8 cellular contexts compared by ENCODE assay signal in the genomic region with DNA sequence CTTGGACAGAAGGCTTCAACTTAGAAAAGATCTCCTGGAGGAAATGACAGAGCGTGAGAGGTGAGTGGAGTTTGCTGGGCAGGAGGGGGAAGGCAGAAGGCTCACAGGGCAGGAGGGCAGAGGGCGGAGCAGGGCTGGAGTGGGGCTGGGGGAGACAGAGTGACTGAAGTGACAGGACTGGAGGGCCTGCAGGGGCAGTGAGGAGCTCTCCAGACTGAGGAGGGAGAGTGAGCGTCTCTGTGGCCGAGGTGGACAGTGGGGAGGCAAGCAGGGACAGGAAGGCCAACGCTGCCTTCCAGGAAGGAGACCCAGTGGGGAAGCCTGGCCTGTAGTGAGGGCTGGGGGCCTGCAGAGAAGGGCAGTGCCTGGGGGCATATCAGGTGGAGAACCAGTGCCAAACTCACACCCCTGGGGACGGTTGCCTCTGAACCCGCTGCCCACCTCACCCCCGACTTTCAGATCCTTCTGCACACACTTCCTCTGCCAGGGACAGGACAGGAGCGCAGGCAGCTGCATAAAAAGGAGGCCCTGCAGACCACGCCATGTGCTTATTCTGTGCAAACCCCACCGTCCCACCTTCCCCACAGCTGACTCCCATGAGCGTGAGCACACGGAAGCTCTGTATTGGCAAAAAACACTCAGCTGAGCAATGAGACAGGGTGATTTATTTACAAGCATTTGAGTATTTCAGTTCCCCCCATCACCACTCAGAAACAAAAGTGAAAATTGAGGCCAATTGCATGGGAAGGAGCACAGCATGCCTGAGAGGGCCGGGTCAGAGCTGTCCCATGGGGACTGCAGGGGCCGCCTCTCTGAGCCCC.
A peak's percentile ranks its signal among the peaks of the same experiment; 100 is the strongest.
DNase-seq lines count a peak whose midpoint lies in the region; ATAC-seq and TF ChIP-seq lines count a peak whose summit lies in the region.
"Had no signal": no experiment of that assay in that cellular context is flagged by ENCODE, and none has a peak within 500 bp of the region (broad histone marks: within the 10 kb centered on the region; RNA-seq: fewer than 3 reads in every experiment).

No MANE protein-coding gene starts in this region.

- no peak overlapping the region for H3K4me3 Mint-ChIP-seq in natural killer cell

- ATAC-seq in GM18517 (IDR thresholded peaks at IDR 0.05; ENCODE audit: unreplicated experiment) (peak; percentile 96), GM21390 (IDR thresholded peaks at IDR 0.05; ENCODE audit: unreplicated experiment) (peak; percentile 98), HG03175 (IDR thresholded peaks at IDR 0.05; ENCODE audit: unreplicated experiment) (peak; percentile 94), natural killer cell (no peak)

- H3K27ac Mint-ChIP-seq in natural killer cell = peak overlapping the region; percentile 33 to 56

- DNase-seq in natural killer cell (no peak), NCI-H748 treated with DMSO at 0.1 percent for 48 hours (lab: John Stamatoyannopoulos, UW) (no peak), NCI-H524 treated with DMSO at 0.1 percent for 48 hours (lab: John Stamatoyannopoulos, UW) (no peak)
- no peak for DNase-seq in stimulated activated CD4-positive, alpha-beta T cell treated with anti-CD3 and anti-CD28 coated beads, Interleukin-1b, Interleukin-23, amount 100 ng/mL, for 48 hours
- DNase-seq: hypothalamus had no signal

- no peaks in the 10 kb centered on the region for H3K27me3 Mint-ChIP-seq in natural killer cell (ENCODE audit: low read depth in 2 of 2)

- no peaks in the 10 kb centered on the region for H3K9me3 Mint-ChIP-seq in natural killer cell

- TF ChIP-seq CTCF in natural killer cell (IDR thresholded peaks at IDR 0.05) = no peak

- peaks cover 8% of the 10 kb centered on the region for H3K36me3 Mint-ChIP-seq in natural killer cell

- peaks cover 30 to 48% of the 10 kb centered on the region in 2 donors for H3K4me1 Mint-ChIP-seq in natural killer cell

- intact Hi-C loops in natural killer cell (cut with micrococcal nuclease) = no loop called here

Comparison
In these comparisons a context has a peak if more than half of its experiments do, and no peak if none do; other contexts are left out.
1. ATAC-seq: peak in GM18517 (single experiment), GM21390 (single experiment) and HG03175 (single experiment); none in natural killer cell (0 of 3).